Comparison of ENCODE assay signal across 1 cellular context in the genomic region with DNA sequence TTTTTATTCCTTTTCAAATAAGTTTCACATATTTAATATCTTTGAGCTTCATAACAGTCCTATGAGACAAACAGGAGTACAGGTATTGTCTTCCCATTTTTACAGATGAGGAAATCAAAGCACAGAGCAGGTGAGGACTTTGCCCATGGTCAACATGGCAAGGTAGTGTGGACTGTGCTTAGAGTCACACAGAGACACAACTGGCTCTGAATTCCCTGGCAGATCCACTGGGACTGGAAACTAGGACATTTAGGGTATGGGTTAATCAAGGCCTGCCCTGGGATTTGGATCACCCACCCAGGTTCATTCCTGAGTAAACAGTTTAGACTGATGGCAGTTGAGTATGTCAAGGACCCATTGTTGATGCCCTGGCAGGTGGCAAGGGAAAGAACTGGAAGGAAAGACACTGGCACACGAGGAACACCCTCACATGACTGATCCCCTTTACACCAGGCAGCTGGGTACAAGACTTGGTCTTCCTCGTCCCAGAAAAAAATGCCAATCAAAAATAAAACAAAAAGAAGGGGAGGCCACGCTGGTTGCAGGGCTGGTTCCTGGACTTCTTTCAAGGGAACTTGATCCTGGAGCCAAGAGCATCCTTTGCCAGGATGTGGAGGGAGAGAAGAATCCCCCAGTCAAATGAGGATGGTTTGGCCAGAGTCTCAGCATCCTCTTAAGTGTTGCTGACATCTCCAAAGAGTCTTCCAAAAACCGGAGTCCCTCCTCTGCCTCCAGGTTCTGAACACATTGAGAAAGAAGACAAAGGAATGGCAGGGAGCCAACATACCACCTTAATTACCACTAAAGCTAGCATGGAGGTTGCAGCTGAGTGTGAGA.
TF ChIP-seq lines count a peak whose summit lies in the region.

No MANE protein-coding gene starts in this region.

TF ChIP-seq in GM12878, 131 proteins besides CTCF, POLR2A, EP300 and RAD21:
- TF ChIP-seq, protein P1, sequence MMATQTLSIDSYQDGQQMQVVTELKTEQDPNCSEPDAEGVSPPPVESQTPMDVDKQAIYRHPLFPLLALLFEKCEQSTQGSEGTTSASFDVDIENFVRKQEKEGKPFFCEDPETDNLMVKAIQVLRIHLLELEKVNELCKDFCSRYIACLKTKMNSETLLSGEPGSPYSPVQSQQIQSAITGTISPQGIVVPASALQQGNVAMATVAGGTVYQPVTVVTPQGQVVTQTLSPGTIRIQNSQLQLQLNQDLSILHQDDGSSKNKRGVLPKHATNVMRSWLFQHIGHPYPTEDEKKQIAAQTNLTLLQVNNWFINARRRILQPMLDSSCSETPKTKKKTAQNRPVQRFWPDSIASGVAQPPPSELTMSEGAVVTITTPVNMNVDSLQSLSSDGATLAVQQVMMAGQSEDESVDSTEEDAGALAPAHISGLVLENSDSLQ (IDR thresholded peaks at IDR 0.05): no peak
- TF ChIP-seq RUNX3 (IDR thresholded peaks at IDR 0.05; ENCODE audit: low read length) (no peak), LARP7 (IDR thresholded peaks at IDR 0.05) (no peak), ZBED1 (IDR thresholded peaks at IDR 0.05; ENCODE audit: borderline replicate concordance) (no peak), FOXK2 (IDR thresholded peaks at IDR 0.05) (no peak), EZH2 (IDR thresholded peaks at IDR 0.05; ENCODE audit: borderline replicate concordance, control insufficient read depth, low read depth, low read length) (no peak)
- TF ChIP-seq, protein P2, sequence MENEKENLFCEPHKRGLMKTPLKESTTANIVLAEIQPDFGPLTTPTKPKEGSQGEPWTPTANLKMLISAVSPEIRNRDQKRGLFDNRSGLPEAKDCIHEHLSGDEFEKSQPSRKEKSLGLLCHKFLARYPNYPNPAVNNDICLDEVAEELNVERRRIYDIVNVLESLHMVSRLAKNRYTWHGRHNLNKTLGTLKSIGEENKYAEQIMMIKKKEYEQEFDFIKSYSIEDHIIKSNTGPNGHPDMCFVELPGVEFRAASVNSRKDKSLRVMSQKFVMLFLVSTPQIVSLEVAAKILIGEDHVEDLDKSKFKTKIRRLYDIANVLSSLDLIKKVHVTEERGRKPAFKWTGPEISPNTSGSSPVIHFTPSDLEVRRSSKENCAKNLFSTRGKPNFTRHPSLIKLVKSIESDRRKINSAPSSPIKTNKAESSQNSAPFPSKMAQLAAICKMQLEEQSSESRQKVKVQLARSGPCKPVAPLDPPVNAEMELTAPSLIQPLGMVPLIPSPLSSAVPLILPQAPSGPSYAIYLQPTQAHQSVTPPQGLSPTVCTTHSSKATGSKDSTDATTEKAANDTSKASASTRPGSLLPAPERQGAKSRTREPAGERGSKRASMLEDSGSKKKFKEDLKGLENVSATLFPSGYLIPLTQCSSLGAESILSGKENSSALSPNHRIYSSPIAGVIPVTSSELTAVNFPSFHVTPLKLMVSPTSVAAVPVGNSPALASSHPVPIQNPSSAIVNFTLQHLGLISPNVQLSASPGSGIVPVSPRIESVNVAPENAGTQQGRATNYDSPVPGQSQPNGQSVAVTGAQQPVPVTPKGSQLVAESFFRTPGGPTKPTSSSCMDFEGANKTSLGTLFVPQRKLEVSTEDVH (IDR thresholded peaks at IDR 0.05; ENCODE audit: low read depth, partially characterized antibody): no peak
